Comparison of ENCODE assay signal across 15 cellular contexts in genomic region chr10:30509508-30509907, GRCh38.
A peak's percentile ranks its signal among the peaks of the same experiment; 100 is the strongest.
DNase-seq lines count a peak whose midpoint lies in the region; ATAC-seq and TF ChIP-seq lines count a peak whose summit lies in the region.
"Had no signal": no experiment of that assay in that cellular context is flagged by ENCODE, and none has a peak within 500 bp of the region (broad histone marks: within the 10 kb centered on the region; RNA-seq: fewer than 3 reads in every experiment).

No MANE protein-coding gene starts in this region.

- TF ChIP-seq POLR2A in vagina (IDR thresholded peaks at IDR 0.05), result no peak

- no peaks in the 10 kb centered on the region for H3K9me3 ChIP-seq in T-helper 17 cell (ENCODE audit: control insufficient read depth, low read length, poor library complexity, severe bottlenecking)
- H3K9me3 ChIP-seq in lower lobe of right lung, result no peaks in the 10 kb centered on the region
- H3K9me3 ChIP-seq in vagina, result no peaks in the 10 kb centered on the region

- H3K4me3 Mint-ChIP-seq in T-helper 17 cell, result no peak overlapping the region
- H3K4me3 Mint-ChIP-seq: H9 had no signal

- H3K27me3 ChIP-seq in HL-60 (ENCODE audit: insufficient read depth, poor library complexity, severe bottlenecking) (no peaks in the 10 kb centered on the region), lower lobe of right lung (ENCODE audit: low read depth) (no peaks in the 10 kb centered on the region), vagina (no peaks in the 10 kb centered on the region)

- H3K4me1 Mint-ChIP-seq in T-helper 17 cell, result peaks cover 2% of the 10 kb centered on the region
- H3K4me1 Mint-ChIP-seq: H9 had no signal

- H3K36me3 ChIP-seq in lower lobe of right lung, result no peaks in the 10 kb centered on the region
- H3K36me3 ChIP-seq in vagina, result no peaks in the 10 kb centered on the region

- no peaks in the 10 kb centered on the region for H3K36me3 Mint-ChIP-seq in T-helper 17 cell (ENCODE audit: low read depth)

- no peak overlapping the region for H3K4me3 ChIP-seq in HL-60 (replicated peaks; ENCODE audit: insufficient read depth, low read length)
- no peak overlapping the region for H3K4me3 ChIP-seq in lower lobe of right lung
- H3K4me3 ChIP-seq in vagina, result no peak overlapping the region

- H3K27ac Mint-ChIP-seq in T-helper 17 cell, result peak overlapping the region; percentile 34

- no peak for ATAC-seq in T-helper 17 cell
- ATAC-seq in lower lobe of right lung, result peak; percentile 80 to 81
- ATAC-seq in GM21723 (IDR thresholded peaks at IDR 0.05; ENCODE audit: unreplicated experiment), result no peak

- DNase-seq in AML-193 (lab: John Stamatoyannopoulos, UW) (peak; percentile 9 to 27), HL-60 (ENCODE audit: low read depth in 1 of 2, low spot score in 1 of 2) (no peak), T-helper 17 cell (no peak), lower lobe of right lung (no peak), NCI-H2081 treated with DMSO at 0.1 percent for 48 hours (lab: John Stamatoyannopoulos, UW) (no peak), vagina (ENCODE audit: extremely low spot score in 2 of 2) (no peak), NCI-H1105 (lab: John Stamatoyannopoulos, UW) (no peak)
- DNase-seq: DMS79 treated with DMSO at 0.1 percent for 48 hours, H9, NCI-H1436, NCI-H2029, NCI-H446 treated with DMSO at 0.1 percent for 48 hours, NCI-H748 treated with DMSO at 0.1 percent for 48 hours had no signal

- no peak for TF ChIP-seq CTCF in HL-60 (IDR thresholded peaks at IDR 0.05; ENCODE audit: insufficient read depth, low read length)
- TF ChIP-seq CTCF in lower lobe of right lung (IDR thresholded peaks at IDR 0.05), result no peak
- TF ChIP-seq CTCF in vagina (IDR thresholded peaks at IDR 0.05), result no peak

- peak overlapping the region; percentile 31 for H3K27ac ChIP-seq in HL-60 (replicated peaks)
- H3K27ac ChIP-seq in lower lobe of right lung, result peak overlapping the region; percentile 52
- no peak overlapping the region for H3K27ac ChIP-seq in vagina
- H3K27ac ChIP-seq: C4-2B had no signal

- intact Hi-C loops in lower lobe of right lung (cut with DNase I), result no loop called here
- intact Hi-C loops in vagina (cut with DNase I), result no loop called here

- peaks cover 38% of the 10 kb centered on the region for H3K4me1 ChIP-seq in lower lobe of right lung
- no peaks in the 10 kb centered on the region for H3K4me1 ChIP-seq in vagina

- no peaks in the 10 kb centered on the region for H3K27me3 Mint-ChIP-seq in T-helper 17 cell

Comparison
In these comparisons a context has a peak if more than half of its experiments do, and no peak if none do; other contexts are left out.
1. DNase-seq: peak in AML-193 (2 of 2); none in HL-60 (0 of 2), T-helper 17 cell (0 of 3), lower lobe of right lung (single experiment), NCI-H2081 treated with DMSO at 0.1 percent for 48 hours (single experiment), vagina (0 of 2) and NCI-H1105 (single experiment).
2. ATAC-seq: peak in lower lobe of right lung (2 of 2); none in T-helper 17 cell (single experiment) and GM21723 (single experiment).